Comparison of ENCODE assay signal across 11 cellular contexts in the genomic region with DNA sequence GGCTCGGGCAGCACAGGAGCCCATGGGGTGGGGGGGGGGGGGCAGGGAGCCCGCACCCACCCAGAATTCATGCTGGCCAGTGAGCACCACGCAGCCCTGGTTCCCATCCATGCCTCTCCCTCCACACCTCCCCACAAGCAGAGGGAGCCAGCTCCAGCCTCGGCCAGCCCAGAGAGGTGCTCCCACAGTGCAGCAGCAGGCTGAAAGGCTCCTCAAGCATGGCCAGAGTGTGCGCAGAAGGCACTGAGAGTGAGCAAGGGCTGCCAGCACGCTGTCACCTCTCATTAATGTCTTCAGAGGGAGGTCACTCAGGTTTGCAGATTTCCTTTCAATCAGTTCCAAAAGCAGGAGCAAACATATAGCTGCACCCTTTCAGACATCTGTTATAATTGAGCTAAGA. TPM values are rescaled to one million over a fixed set of nuclear protein-coding genes. Genes with fewer than 3 reads are reported as not detected.
"Had no signal": no experiment of that assay in that cellular context is flagged by ENCODE, and none has a peak within 500 bp of the region (broad histone marks: within the 10 kb centered on the region; RNA-seq: fewer than 3 reads in every experiment).

No MANE protein-coding gene starts in this region.

- DNase-seq: GM23248, GOT3, H7, H9, HCEC 1CT, HFFc6 had no signal

- H2AFZ ChIP-seq: GM23248, GM23338 had no signal

- H3K36me3 ChIP-seq: HAP-1 had no signal

- H3K27ac Mint-ChIP-seq: GM23338, H9, HFFc6 had no signal

- ATAC-seq: GM23338, HCT116 had no signal

- H3K27ac ChIP-seq: GM23248 had no signal

- H3K4me3 Mint-ChIP-seq: GM23338, H9, HFFc6 had no signal

- H3K4me3 ChIP-seq: GM23248, GM23338, HAP-1 had no signal

- H3K4me1 ChIP-seq: HAP-1 had no signal

- H3K9ac ChIP-seq: GM23248 had no signal

- H3K4me2 ChIP-seq: GM23338 had no signal

- FAIRE-seq: H1, H54 had no signal

- H3K9me3 ChIP-seq: HAP-1 had no signal

RNA-seq across cellular contexts. Expression of gene GSTA3, which starts 53.2 kb away (rescaled TPM):
- total RNA-seq: GM23248, GM23338, H1, H7, H9, HFFc6 had no signal
- polyA plus RNA-seq: GM23248, GM23338, H1 had no signal
